In genomic region chr14:56687123-56687522, GRCh38 we compare ENCODE assay signal across 15 cellular contexts.
"Had no signal": no experiment of that assay in that cellular context is flagged by ENCODE, and none has a peak within 500 bp of the region (broad histone marks: within the 10 kb centered on the region; RNA-seq: fewer than 3 reads in every experiment).

No MANE protein-coding gene starts in this region.

- H3K4me3 ChIP-seq: adrenal gland, left lung, pancreas, testis had no signal

- H3K27ac Mint-ChIP-seq: memory B cell; T-helper 2 cell treated with Interferon-gamma antibody and Interleukin-4, amounts not matched to agents 5 μg/mL and 100 μg/mL, for 36 hours had no signal

- H3K4me1 Mint-ChIP-seq: memory B cell; stimulated activated naive CD8-positive, alpha-beta T cell treated with anti-CD3 and anti-CD28 coated beads, Interleukin-15, amount 100 ng/mL, for 72 hours had no signal

- DNase-seq: activated naive CD4-positive, alpha-beta T cell treated with anti-CD3 and anti-CD28 coated beads, Interleukin-2, amount 50 U/mL, for 16 hours; activated T-cell treated with anti-CD3 and anti-CD28 coated beads, Interleukin-2, amount 50 U/mL, for 1 hour; brain microvascular endothelial cell; dermis blood vessel endothelial cell; left lung; stimulated activated CD4-positive, alpha-beta T cell treated with anti-CD3 and anti-CD28 coated beads, Interleukin-4, amount 100 ng/mL, for 4 hours; stimulated activated naive CD8-positive, alpha-beta T cell treated with anti-CD3 and anti-CD28 coated beads, Interleukin-15, amount 100 ng/mL, for 72 hours; testis had no signal

- H3K36me3 Mint-ChIP-seq: memory B cell had no signal

- H3K4me3 Mint-ChIP-seq: memory B cell; neural crest cell; stimulated activated naive CD8-positive, alpha-beta T cell treated with anti-CD3 and anti-CD28 coated beads, Interleukin-15, amount 100 ng/mL, for 72 hours; T-helper 2 cell treated with Interferon-gamma antibody and Interleukin-4, amounts not matched to agents 5 μg/mL and 100 μg/mL, for 36 hours had no signal

- H3K9me3 Mint-ChIP-seq: memory B cell; stimulated activated naive CD8-positive, alpha-beta T cell treated with anti-CD3 and anti-CD28 coated beads, Interleukin-15, amount 100 ng/mL, for 72 hours; T-helper 2 cell treated with Interferon-gamma antibody and Interleukin-4, amounts not matched to agents 5 μg/mL and 100 μg/mL, for 36 hours had no signal

- H3K27ac ChIP-seq: adrenal gland, brain microvascular endothelial cell, left lung, pancreas, testis had no signal

- H3K36me3 ChIP-seq: adrenal gland, brain microvascular endothelial cell, left lung, pancreas had no signal

- H3K4me1 ChIP-seq: adrenal gland, left lung, pancreas, testis had no signal

- ATAC-seq: activated CD4-positive, CD25-positive, alpha-beta regulatory T cell treated with anti-CD3 and anti-CD28 coated beads, Interleukin-2, amount 50 U/mL, for 24 hours; esophagus mucosa; left lung; stimulated activated naive CD8-positive, alpha-beta T cell treated with anti-CD3 and anti-CD28 coated beads, Interleukin-15, amount 100 ng/mL, for 72 hours had no signal

- H3K27me3 Mint-ChIP-seq: memory B cell had no signal

- H3K9me3 ChIP-seq: adrenal gland, left lung, pancreas, testis had no signal

- H3K27me3 ChIP-seq: adrenal gland, brain microvascular endothelial cell, left lung, pancreas, testis had no signal
